Comparison of ENCODE assay signal across 8 cellular contexts in genomic region chr6:151807513-151808330, GRCh38. TPM values are rescaled to one million over a fixed set of nuclear protein-coding genes. Genes with fewer than 3 reads are reported as not detected.
A peak's percentile ranks its signal among the peaks of the same experiment; 100 is the strongest.
DNase-seq lines count a peak whose midpoint lies in the region; ATAC-seq and TF ChIP-seq lines count a peak whose summit lies in the region.

Gene ESR1, plus strand, starts transcription at chr6:151807682. Its CDS starts 231 bp downstream, at chr6:151807913.

- intact Hi-C loops in ovary (cut with DNase I), result no loop called here

- no peak for TF ChIP-seq POLR2A in ovary (IDR thresholded peaks at IDR 0.05)

- TF ChIP-seq CTCF in fibroblast of pulmonary artery (IDR thresholded peaks at IDR 0.05; ENCODE audit: low read length, missing control alignments) (no peak), ovary (IDR thresholded peaks at IDR 0.05) (no peak)

- H3K4me3 ChIP-seq in fibroblast of pulmonary artery (replicated peaks; ENCODE audit: low read depth, low read length), result no peak within 1 kb of the TSS
- H3K4me3 ChIP-seq in ovary, result peak within 1 kb of the TSS; percentile 61

- peaks cover 6% of the 10 kb centered on the region for H3K4me1 ChIP-seq in ovary (ENCODE audit: insufficient read depth)

- H3K36me3 ChIP-seq in ovary, result no peaks in the 10 kb centered on the region

- H3K9me3 ChIP-seq in ovary, result no peaks in the 10 kb centered on the region

- H3K27ac ChIP-seq in ovary, result peak within 1 kb of the TSS; percentile 24 to 28

- TF ChIP-seq EP300 in ovary (IDR thresholded peaks at IDR 0.05), result no peak

- peak; percentile 50 for ATAC-seq in GM19372 (IDR thresholded peaks at IDR 0.05; ENCODE audit: low read depth, unreplicated experiment)
- ATAC-seq in SK-N-SH treated with all-trans-retinoic acid at 6 μM for 48 hours, result peak; percentile 31
- ATAC-seq in HG03469 (IDR thresholded peaks at IDR 0.05; ENCODE audit: unreplicated experiment), result no peak
- ATAC-seq in GM21390 (IDR thresholded peaks at IDR 0.05; ENCODE audit: unreplicated experiment), result no peak

- 2 to 3% (median 2%) methylated on average over 44 to 67 of the region's 67 CpGs for WGBS in ovary, 3 donors

- H3K27me3 ChIP-seq in ovary, result no peaks in the 10 kb centered on the region

- DNase-seq in fibroblast of pulmonary artery (ENCODE audit: low read depth) (peak; percentile 14), ovary (peak in 4 of 5 donors; percentile 32 to 64 (median 60)), NOMO-1 treated with DMSO at 0.1 percent for 48 hours (lab: John Stamatoyannopoulos, UW; ENCODE audit: unreplicated experiment) (no peak)
- no peak for DNase-seq in activated CD8-positive, alpha-beta memory T cell treated with anti-CD3 and anti-CD28 coated beads, Interleukin-2, amount 50 U/mL, for 48 hours

TF ChIP-seq in SK-N-SH treated with all-trans-retinoic acid at 6 μM for 48 hours, 23 proteins besides CTCF, POLR2A, EP300 and RAD21:
- TF ChIP-seq ZNF70 (CRISPR knock-in tag; IDR thresholded peaks at IDR 0.05) (no peak), BACH2 (CRISPR knock-in tag; IDR thresholded peaks at IDR 0.05; ENCODE audit: borderline replicate concordance) (no peak), PATZ1 (CRISPR knock-in tag; IDR thresholded peaks at IDR 0.05; ENCODE audit: borderline replicate concordance) (no peak), TCF4 (CRISPR knock-in tag; IDR thresholded peaks at IDR 0.05; ENCODE audit: borderline replicate concordance) (no peak), CSRNP3 (CRISPR knock-in tag; IDR thresholded peaks at IDR 0.05) (no peak), PPARA (CRISPR knock-in tag; IDR thresholded peaks at IDR 0.05; ENCODE audit: borderline replicate concordance) (no peak), ZNF565 (CRISPR knock-in tag; conservative IDR thresholded peaks at IDR 0.05; ENCODE audit: low read depth) (no peak), GLIS3 (CRISPR knock-in tag; IDR thresholded peaks at IDR 0.05) (no peak)

RNA-seq across cellular contexts. Expression of gene ESR1, which starts in this region (rescaled TPM):
- total RNA-seq in ovary, result 10 to 100 TPM; 13.4 to 44.5 (median 24.1) TPM
- 10 to 100 TPM in 1 of 2 donors, 1 to 10 TPM in 1; 6.6 to 15.1 TPM for polyA plus RNA-seq in ovary

Comparison
In these comparisons a context has a peak if more than half of its experiments do, and no peak if none do; other contexts are left out.
1. ATAC-seq: peak in GM19372 (single experiment) and SK-N-SH treated with all-trans-retinoic acid at 6 μM for 48 hours (single experiment); none in HG03469 (single experiment) and GM21390 (single experiment).
2. DNase-seq: peak in fibroblast of pulmonary artery (single experiment) and ovary (4 of 5); none in NOMO-1 treated with DMSO at 0.1 percent for 48 hours (single experiment) and activated CD8-positive, alpha-beta memory T cell treated with anti-CD3 and anti-CD28 coated beads, Interleukin-2, amount 50 U/mL, for 48 hours (single experiment).